Comparison of ENCODE assay signal across 16 cellular contexts in the genomic region with DNA sequence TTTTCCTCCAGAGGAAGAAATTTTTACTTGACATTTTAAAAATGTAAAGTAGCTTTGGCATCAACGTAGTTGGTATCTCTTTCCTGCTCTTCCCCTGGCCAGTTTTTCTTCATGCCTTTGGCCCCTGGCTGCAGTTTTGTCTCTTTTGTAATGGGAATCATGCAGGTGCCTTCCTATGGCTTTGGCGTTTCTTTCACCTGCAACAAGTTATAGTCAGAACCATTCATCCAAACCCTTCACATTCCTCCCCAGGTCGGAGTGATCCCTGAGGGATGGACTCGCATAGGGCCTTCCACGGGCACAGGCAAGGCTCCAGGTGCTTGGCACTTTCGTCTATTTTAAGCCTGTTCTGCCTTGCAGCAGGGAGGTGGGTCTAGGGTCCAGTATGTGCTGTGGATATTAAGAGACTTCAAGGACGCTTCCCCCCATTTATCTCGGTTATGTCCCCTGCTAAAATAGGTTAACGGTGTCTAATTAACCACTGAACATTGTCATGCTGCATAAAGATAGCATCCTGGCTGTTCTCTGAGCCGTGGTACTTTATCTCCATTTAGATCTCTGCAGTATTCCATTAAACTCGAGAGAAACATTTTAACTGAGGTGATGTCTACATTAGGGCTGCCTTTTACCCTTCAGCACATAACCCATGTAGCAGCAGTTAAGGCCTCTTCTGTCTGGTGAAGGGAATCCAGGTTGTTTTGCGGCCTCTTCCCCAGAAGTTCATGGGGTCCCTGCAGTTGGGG.
A peak's percentile ranks its signal among the peaks of the same experiment; 100 is the strongest.
DNase-seq lines count a peak whose midpoint lies in the region; ATAC-seq, FAIRE-seq and TF ChIP-seq lines count a peak whose summit lies in the region.
"Had no signal": no experiment of that assay in that cellular context is flagged by ENCODE, and none has a peak within 500 bp of the region (broad histone marks: within the 10 kb centered on the region; RNA-seq: fewer than 3 reads in every experiment).

No MANE protein-coding gene starts in this region.

- H3K9ac ChIP-seq in SK-N-SH: no peak overlapping the region
- H3K9ac ChIP-seq: BLaER1 treated with 17β-estradiol and CSF1 and Interleukin-3, amounts not matched to agents 10 nM and 100 nM had no signal

- H3K9me2 ChIP-seq in SK-N-SH: no peaks in the 10 kb centered on the region

- DNase-seq in SK-N-SH (no peak), HTR-8/SVneo (ENCODE audit: insufficient read length, low spot score) (no peak), iPS-NIHi11 (ENCODE audit: low spot score) (peak; percentile 18), A172 (ENCODE audit: low spot score) (no peak), NCI-H1092 treated with DMSO at 0.1 percent for 48 hours (lab: John Stamatoyannopoulos, UW) (no peak)
- DNase-seq in central memory CD8-positive, alpha-beta T cell (ENCODE audit: low spot score in 2 of 2): no peak
- DNase-seq: 8988T; ACHN; CD4-positive, CD25-positive, alpha-beta regulatory T cell; DMS53; GF-D8 had no signal

- no peaks in the 10 kb centered on the region for H3F3A ChIP-seq in SK-N-SH (replicated peaks; ENCODE audit: insufficient read depth)

- no peaks in the 10 kb centered on the region for H3K9me3 ChIP-seq in SK-N-SH
- H3K9me3 ChIP-seq: BLaER1 treated with 17β-estradiol and CSF1 and Interleukin-3, amounts not matched to agents 10 nM and 100 nM; HAP-1 had no signal

- H3K4me2 ChIP-seq in SK-N-SH: no peak overlapping the region
- H3K4me2 ChIP-seq: BLaER1 treated with 17β-estradiol and CSF1 and Interleukin-3, amounts not matched to agents 10 nM and 100 nM had no signal

- TF ChIP-seq EP300 in SK-N-SH (IDR thresholded peaks at IDR 0.05; ENCODE audit: borderline replicate concordance in 1 of 2, low read depth in 1 of 2, low read length in 1 of 2): no peak

- H3K27me3 Mint-ChIP-seq in central memory CD8-positive, alpha-beta T cell: no peaks in the 10 kb centered on the region
- H3K27me3 Mint-ChIP-seq: CD4-positive, CD25-positive, alpha-beta regulatory T cell had no signal

- no peak for TF ChIP-seq RAD21 in SK-N-SH (IDR thresholded peaks at IDR 0.05; ENCODE audit: low read length)

- 66% methylated on average over 11 of the region's 12 CpGs for WGBS in SK-N-SH (ENCODE audit: low lambda C conversion rate)

- H3K79me2 ChIP-seq in SK-N-SH (ENCODE audit: insufficient read depth): no peaks in the 10 kb centered on the region

- POLR2A ChIA-PET in SK-N-SH (lab: Yijun Ruan, JAX): interaction anchor here (1.1 kb wide), 1 partner anchor 589 kb away, joined by 3 read pairs; no protein-coding TSS in a partner anchor

- H3K36me3 ChIP-seq in SK-N-SH (replicated peaks in 1 of 2; ENCODE audit: control insufficient read depth in 1 of 2, insufficient read depth in 2 of 2, low read length in 1 of 2): peaks cover 0 to 8% of the 10 kb centered on the region in 2 experiments
- H3K36me3 ChIP-seq: BLaER1 treated with 17β-estradiol and CSF1 and Interleukin-3, amounts not matched to agents 10 nM and 100 nM; HAP-1 had no signal

- H4K20me1 ChIP-seq in SK-N-SH (ENCODE audit: insufficient read depth): 0 out of 2 replicates have a peak, but pooled peaks cover 5% of the 10 kb centered on the region
- H4K20me1 ChIP-seq: BLaER1 treated with 17β-estradiol and CSF1 and Interleukin-3, amounts not matched to agents 10 nM and 100 nM had no signal

- CTCF ChIA-PET in SK-N-SH (lab: Yijun Ruan, JAX): interaction anchor here (0.8 to 12.5 kb wide), 50 partner anchors 10 to 596 kb away, joined by 3 to 221 read pairs (median 5); a partner anchor contains a TSS

- peaks cover 2% of the 10 kb centered on the region for H3K36me3 Mint-ChIP-seq in central memory CD8-positive, alpha-beta T cell (ENCODE audit: insufficient read depth)
- H3K36me3 Mint-ChIP-seq: CD4-positive, CD25-positive, alpha-beta regulatory T cell had no signal

- H2AFZ ChIP-seq in SK-N-SH (ENCODE audit: low read depth): no peak overlapping the region

- H3K4me1 Mint-ChIP-seq in central memory CD8-positive, alpha-beta T cell: no peaks in the 10 kb centered on the region

- no peaks in the 10 kb centered on the region for H3K27me3 ChIP-seq in SK-N-SH (ENCODE audit: insufficient read depth)
- H3K27me3 ChIP-seq: BLaER1 treated with 17β-estradiol and CSF1 and Interleukin-3, amounts not matched to agents 10 nM and 100 nM had no signal

- FAIRE-seq in HTR-8/SVneo (lab: Jason Lieb, UNC): peak; percentile 93
- FAIRE-seq: GM19239 had no signal

- ATAC-seq in SK-N-SH treated with all-trans-retinoic acid at 6 μM for 48 hours: no peak
- no peak for ATAC-seq in central memory CD8-positive, alpha-beta T cell (replicated peaks; ENCODE audit: extremely low read depth, poor library complexity, severe bottlenecking)
- no peak for ATAC-seq in GM19463 (IDR thresholded peaks at IDR 0.05; ENCODE audit: unreplicated experiment)

- peak overlapping the region; percentile 29 for H3K27ac Mint-ChIP-seq in central memory CD8-positive, alpha-beta T cell (ENCODE audit: low read depth)
- H3K27ac Mint-ChIP-seq: CD4-positive, CD25-positive, alpha-beta regulatory T cell had no signal

- H3K9me3 Mint-ChIP-seq in central memory CD8-positive, alpha-beta T cell: no peaks in the 10 kb centered on the region
- H3K9me3 Mint-ChIP-seq: CD4-positive, CD25-positive, alpha-beta regulatory T cell had no signal

- no peak overlapping the region for H3K4me3 Mint-ChIP-seq in central memory CD8-positive, alpha-beta T cell
- H3K4me3 Mint-ChIP-seq: CD4-positive, CD25-positive, alpha-beta regulatory T cell had no signal

- H3K27ac ChIP-seq in SK-N-SH (ENCODE audit: low read depth in 2 of 2, low read length in 1 of 2): no peak overlapping the region
- H3K27ac ChIP-seq: BLaER1 treated with 17β-estradiol and CSF1 and Interleukin-3, amounts not matched to agents 10 nM and 100 nM had no signal

- TF ChIP-seq CTCF in SK-N-SH (IDR thresholded peaks at IDR 0.05): no peak

- no peak overlapping the region for H3K4me3 ChIP-seq in SK-N-SH (ENCODE audit: low read depth in 2 of 2, low read length in 1 of 2)
- H3K4me3 ChIP-seq: BLaER1 treated with 17β-estradiol and CSF1 and Interleukin-3, amounts not matched to agents 10 nM and 100 nM; HAP-1 had no signal

- H3K4me1 ChIP-seq in SK-N-SH (ENCODE audit: control insufficient read depth in 1 of 2, insufficient read depth in 2 of 2, low read depth in 1 of 2, low read length in 1 of 2): peaks cover 0 to 14% of the 10 kb centered on the region in 2 experiments; a peak in 2 of 4 replicates
- H3K4me1 ChIP-seq: HAP-1 had no signal

TF ChIP-seq in SK-N-SH, 30 proteins besides CTCF, POLR2A, EP300 and RAD21:
- no peak for TF ChIP-seq ELF1 (IDR thresholded peaks at IDR 0.05)
- peak; percentile 70 for TF ChIP-seq GATA2 (CRISPR knock-in tag; IDR thresholded peaks at IDR 0.05)
- no peak for TF ChIP-seq CHD2 (IDR thresholded peaks at IDR 0.05; ENCODE audit: low read length, partially characterized antibody)

TF ChIP-seq in SK-N-SH treated with all-trans-retinoic acid at 6 μM for 48 hours, 23 proteins besides CTCF, POLR2A, EP300 and RAD21:
- TF ChIP-seq, protein P1, sequence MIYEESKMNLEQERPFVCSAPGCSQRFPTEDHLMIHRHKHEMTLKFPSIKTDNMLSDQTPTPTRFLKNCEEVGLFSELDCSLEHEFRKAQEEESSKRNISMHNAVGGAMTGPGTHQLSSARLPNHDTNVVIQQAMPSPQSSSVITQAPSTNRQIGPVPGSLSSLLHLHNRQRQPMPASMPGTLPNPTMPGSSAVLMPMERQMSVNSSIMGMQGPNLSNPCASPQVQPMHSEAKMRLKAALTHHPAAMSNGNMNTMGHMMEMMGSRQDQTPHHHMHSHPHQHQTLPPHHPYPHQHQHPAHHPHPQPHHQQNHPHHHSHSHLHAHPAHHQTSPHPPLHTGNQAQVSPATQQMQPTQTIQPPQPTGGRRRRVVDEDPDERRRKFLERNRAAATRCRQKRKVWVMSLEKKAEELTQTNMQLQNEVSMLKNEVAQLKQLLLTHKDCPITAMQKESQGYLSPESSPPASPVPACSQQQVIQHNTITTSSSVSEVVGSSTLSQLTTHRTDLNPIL (CRISPR knock-in tag; IDR thresholded peaks at IDR 0.05; ENCODE audit: low read depth): no peak
- TF ChIP-seq BACH2 (CRISPR knock-in tag; IDR thresholded peaks at IDR 0.05; ENCODE audit: borderline replicate concordance): no peak
- no peak for TF ChIP-seq RARB (CRISPR knock-in tag; IDR thresholded peaks at IDR 0.05)
- no peak for TF ChIP-seq ZNF8 (CRISPR knock-in tag; IDR thresholded peaks at IDR 0.05)
- TF ChIP-seq ESRRG (CRISPR knock-in tag; IDR thresholded peaks at IDR 0.05): no peak
- TF ChIP-seq ZNF70 (CRISPR knock-in tag; IDR thresholded peaks at IDR 0.05): no peak
- no peak for TF ChIP-seq TOX (CRISPR knock-in tag; IDR thresholded peaks at IDR 0.05; ENCODE audit: borderline replicate concordance)
- no peak for TF ChIP-seq ISL1 (CRISPR knock-in tag; IDR thresholded peaks at IDR 0.05)
- no peak for TF ChIP-seq OSR1 (CRISPR knock-in tag; IDR thresholded peaks at IDR 0.05)
- no peak for TF ChIP-seq PPARA (CRISPR knock-in tag; IDR thresholded peaks at IDR 0.05; ENCODE audit: borderline replicate concordance)
